16 cellular contexts compared by ENCODE assay signal in genomic region chr20:34404803-34405202, GRCh38. TPM values are rescaled to one million over a fixed set of nuclear protein-coding genes. Genes with fewer than 3 reads are reported as not detected.
DNase-seq lines count a peak whose midpoint lies in the region; ATAC-seq and TF ChIP-seq lines count a peak whose summit lies in the region.
"Had no signal": no experiment of that assay in that cellular context is flagged by ENCODE, and none has a peak within 500 bp of the region (broad histone marks: within the 10 kb centered on the region; RNA-seq: fewer than 3 reads in every experiment).

No MANE protein-coding gene starts in this region.

- peaks cover 41 to 67% (median 52%) of the 10 kb centered on the region in 4 donors for H3K4me1 Mint-ChIP-seq in CD4-positive, CD25-positive, alpha-beta regulatory T cell
- peaks cover 36% of the 10 kb centered on the region for H3K4me1 Mint-ChIP-seq in T-helper 17 cell

- WGBS in right lobe of liver (ENCODE audit: insufficient coverage, low coverage, low lambda C conversion rate, missing lambda C conversion rate) = 100% methylated on average over 1 of the region's 1 CpG

- peak overlapping the region; percentile 40; the same call in 1 of the 2 replicates for H3K4me2 ChIP-seq in DND-41 (ENCODE audit: insufficient read depth, low read length)

- TF ChIP-seq POLR2A in right lobe of liver (IDR thresholded peaks at IDR 0.05) = no peak

- no peak for TF ChIP-seq CTCF in DND-41 (IDR thresholded peaks at IDR 0.05; ENCODE audit: borderline replicate concordance, extremely low read depth, low read length, poor library complexity, severe bottlenecking)
- TF ChIP-seq CTCF in right lobe of liver (IDR thresholded peaks at IDR 0.05) = no peak

- no peaks in the 10 kb centered on the region for H3K9me3 ChIP-seq in CD4-positive, CD25-positive, alpha-beta regulatory T cell (ENCODE audit: control insufficient read depth in 2 of 2, low read length in 2 of 2)
- no peaks in the 10 kb centered on the region for H3K9me3 ChIP-seq in DND-41 (ENCODE audit: insufficient read depth, low read length, severe bottlenecking)
- H3K9me3 ChIP-seq in T-helper 17 cell (ENCODE audit: control insufficient read depth, low read length, poor library complexity, severe bottlenecking) = no peaks in the 10 kb centered on the region
- H3K9me3 ChIP-seq in right lobe of liver = no peaks in the 10 kb centered on the region

- peaks cover 22% of the 10 kb centered on the region; the same call in 1 of the 2 replicates for H4K20me1 ChIP-seq in DND-41 (ENCODE audit: insufficient read depth, low read length)

- DNase-seq in CD4-positive, CD25-positive, alpha-beta regulatory T cell = no peak
- no peak for DNase-seq in DND-41
- no peak for DNase-seq in T-helper 17 cell
- DNase-seq in right lobe of liver = no peak
- DNase-seq in dedifferentiated amniotic fluid mesenchymal stem cell (ENCODE audit: extremely low spot score) = no peak
- no peak for DNase-seq in NCI-H2029 treated with DMSO at 0.1 percent for 48 hours (lab: John Stamatoyannopoulos, UW)
- DNase-seq: DMS79, GM23248, hippocampal formation, NCI-H146, NCI-H345, posterior cingulate gyrus had no signal

- peaks cover 24% of the 10 kb centered on the region for H3K36me3 Mint-ChIP-seq in CD4-positive, CD25-positive, alpha-beta regulatory T cell
- peaks cover 6% of the 10 kb centered on the region for H3K36me3 Mint-ChIP-seq in T-helper 17 cell (ENCODE audit: low read depth)

- peak overlapping the region in 2 of 4 donors; percentile 52 to 74 for H3K4me3 Mint-ChIP-seq in CD4-positive, CD25-positive, alpha-beta regulatory T cell
- peak overlapping the region; percentile 66 for H3K4me3 Mint-ChIP-seq in T-helper 17 cell
- H3K4me3 Mint-ChIP-seq: nephron had no signal

- H3K9ac ChIP-seq in DND-41 (ENCODE audit: low read depth, low read length) = no peak overlapping the region; the same call in 1 of the 2 replicates
- H3K9ac ChIP-seq: GM23248 had no signal

- H3K27ac Mint-ChIP-seq in CD4-positive, CD25-positive, alpha-beta regulatory T cell = peak overlapping the region in 1 of 3 donors; percentile 65
- H3K27ac Mint-ChIP-seq in T-helper 17 cell = peak overlapping the region; percentile 90

- ATAC-seq in CD4-positive, CD25-positive, alpha-beta regulatory T cell (ENCODE audit: low read depth in 2 of 2) = no peak
- ATAC-seq in DND-41 (ENCODE audit: insufficient read depth, low read depth) = no peak
- no peak for ATAC-seq in T-helper 17 cell
- ATAC-seq in right lobe of liver = no peak
- ATAC-seq in HG03521 (IDR thresholded peaks at IDR 0.05; ENCODE audit: unreplicated experiment) = no peak

- H2AFZ ChIP-seq in DND-41 (ENCODE audit: low read depth, low read length) = no peak overlapping the region
- H2AFZ ChIP-seq: GM23248 had no signal

- H3K27me3 Mint-ChIP-seq in CD4-positive, CD25-positive, alpha-beta regulatory T cell = no peaks in the 10 kb centered on the region
- H3K27me3 Mint-ChIP-seq in T-helper 17 cell = no peaks in the 10 kb centered on the region

- H3K9me3 Mint-ChIP-seq in CD4-positive, CD25-positive, alpha-beta regulatory T cell = no peaks in the 10 kb centered on the region
- H3K9me3 Mint-ChIP-seq: nephron had no signal

- no peaks in the 10 kb centered on the region for H3K27me3 ChIP-seq in CD4-positive, CD25-positive, alpha-beta regulatory T cell (ENCODE audit: control insufficient read depth, insufficient read depth, low read length)
- H3K27me3 ChIP-seq in DND-41 (ENCODE audit: insufficient read depth, low read length, poor library complexity) = no peaks in the 10 kb centered on the region
- H3K27me3 ChIP-seq in right lobe of liver = no peaks in the 10 kb centered on the region

- peak overlapping the region; percentile 61 for H3K27ac ChIP-seq in CD4-positive, CD25-positive, alpha-beta regulatory T cell (ENCODE audit: insufficient read depth, low read length, poor library complexity, severe bottlenecking)
- H3K27ac ChIP-seq in DND-41 (ENCODE audit: low read length) = peak overlapping the region; percentile 63
- H3K27ac ChIP-seq in right lobe of liver = peak overlapping the region; percentile 30 to 71 (median 65)
- H3K27ac ChIP-seq: C4-2B, GM23248, VCaP had no signal

- intact Hi-C loops in right lobe of liver (cut with DNase I) = no loop called here

- peaks cover 27% of the 10 kb centered on the region for H3K36me3 ChIP-seq in CD4-positive, CD25-positive, alpha-beta regulatory T cell (ENCODE audit: control insufficient read depth, insufficient read depth, low read length)
- H3K36me3 ChIP-seq in DND-41 (ENCODE audit: insufficient read depth, low read length) = peaks cover 56% of the 10 kb centered on the region
- peaks cover 0 to 8% (median 3%) of the 10 kb centered on the region in 4 donors for H3K36me3 ChIP-seq in right lobe of liver

- H3K4me1 ChIP-seq in CD4-positive, CD25-positive, alpha-beta regulatory T cell (ENCODE audit: control insufficient read depth, insufficient read depth, low read length, poor library complexity, severe bottlenecking) = peaks cover 20% of the 10 kb centered on the region
- H3K4me1 ChIP-seq in DND-41 (ENCODE audit: insufficient read depth, low read length) = peaks cover 17% of the 10 kb centered on the region
- H3K4me1 ChIP-seq in right lobe of liver = peaks cover 0 to 82% (median 38%) of the 10 kb centered on the region in 4 donors

- peaks cover 94% of the 10 kb centered on the region for H3K79me2 ChIP-seq in DND-41 (ENCODE audit: insufficient read depth, low read length)

- no peak overlapping the region for H3K4me3 ChIP-seq in CD4-positive, CD25-positive, alpha-beta regulatory T cell (ENCODE audit: low read depth, low read length)
- no peak overlapping the region for H3K4me3 ChIP-seq in DND-41 (ENCODE audit: low read depth in 1 of 2, low read length in 2 of 2)
- H3K4me3 ChIP-seq in right lobe of liver = no peak overlapping the region
- H3K4me3 ChIP-seq: GM23248 had no signal

RNA-seq across cellular contexts. Expression of gene ITCH, which starts 41.7 kb away (rescaled TPM):
- total RNA-seq in CD4-positive, CD25-positive, alpha-beta regulatory T cell = 58.1 TPM
- 10 to 100 TPM; 12.4 to 26.8 (median 14.7) TPM for polyA plus RNA-seq in CD4-positive, CD25-positive, alpha-beta regulatory T cell
- total RNA-seq in T-helper 17 cell = 10 to 100 TPM; 44.4 to 53.4 TPM
- total RNA-seq in right lobe of liver = 10 to 100 TPM; 32.8 to 71.4 (median 44.1) TPM
